Comparison of ENCODE assay signal across 16 cellular contexts in the genomic region with DNA sequence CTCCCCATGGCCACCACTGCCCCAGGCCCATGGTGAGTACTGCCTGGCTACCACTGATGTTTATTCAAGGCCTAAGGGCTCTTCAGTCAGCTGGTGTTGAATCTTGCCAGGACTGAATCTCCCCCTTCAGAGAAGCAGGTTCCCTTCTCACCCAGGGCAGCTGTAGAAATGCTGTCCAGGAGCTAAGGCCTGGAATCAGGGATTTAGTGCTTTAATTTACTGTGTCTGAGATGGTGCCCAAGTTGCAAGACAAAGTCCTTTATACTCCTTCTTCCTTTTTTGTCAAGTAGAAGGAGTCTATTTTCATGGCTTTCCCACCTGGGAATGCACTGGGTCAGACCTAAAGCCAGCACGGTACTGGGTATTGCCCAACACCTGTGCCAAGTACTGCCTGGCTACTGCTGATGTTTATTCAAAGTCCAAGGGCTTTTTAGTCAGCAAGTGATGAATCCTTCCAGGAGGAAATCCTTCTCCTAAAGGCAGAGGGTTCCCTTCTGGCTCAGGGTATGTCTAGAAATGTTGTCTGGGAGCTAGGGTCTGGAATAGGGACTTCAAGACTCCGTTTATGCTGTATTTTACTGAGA.
DNase-seq lines count a peak whose midpoint lies in the region; ATAC-seq, FAIRE-seq and TF ChIP-seq lines count a peak whose summit lies in the region.
"Had no signal": no experiment of that assay in that cellular context is flagged by ENCODE, and none has a peak within 500 bp of the region (broad histone marks: within the 10 kb centered on the region; RNA-seq: fewer than 3 reads in every experiment).

No MANE protein-coding gene starts in this region.

- CTCF ChIA-PET in IMR-90 (lab: Yijun Ruan, JAX) (interaction anchor here (0.6 kb wide), 2 partner anchors 9 to 1162 kb away, joined by 3 to 4 read pairs; no protein-coding TSS in a partner anchor), GM12878 (lab: Yijun Ruan, JAX) (interaction anchor here (0.6 to 3.2 kb wide), 15 partner anchors 8 to 553 kb away, joined by 3 to 82 read pairs (median 7); no protein-coding TSS in a partner anchor)

- H3K4ac ChIP-seq in IMR-90 (ENCODE audit: low read depth, low read length), result no peak overlapping the region
- H3K4ac ChIP-seq in mesendoderm (ENCODE audit: low read depth, low read length), result no peak overlapping the region

- H3K56ac ChIP-seq in IMR-90 (ENCODE audit: extremely low read depth, insufficient read depth, low read length) (no peak overlapping the region), mesendoderm (ENCODE audit: low read length) (no peak overlapping the region)

- H3K9me3 ChIP-seq in IMR-90 (ENCODE audit: control insufficient read depth, insufficient read depth, low read length) (no peaks in the 10 kb centered on the region), GM12878 (replicated peaks; ENCODE audit: control insufficient read depth, insufficient read depth, low read length) (no peaks in the 10 kb centered on the region), esophagus muscularis mucosa (peaks cover 0 to 3% (median 0%) of the 10 kb centered on the region in 4 donors)
- H3K9me3 ChIP-seq: A549, SJSA1 had no signal

- H3K36me3 ChIP-seq in IMR-90 (ENCODE audit: control insufficient read depth, insufficient read depth, low read length) (no peaks in the 10 kb centered on the region), GM12878 (ENCODE audit: control insufficient read depth in 2 of 2, insufficient read depth in 2 of 2, low read length in 1 of 2) (no peaks in the 10 kb centered on the region), mesendoderm (ENCODE audit: control insufficient read depth, insufficient read depth, low read length) (no peaks in the 10 kb centered on the region), brain microvascular endothelial cell (replicated peaks) (no peaks in the 10 kb centered on the region), esophagus muscularis mucosa (no peaks in the 10 kb centered on the region)
- H3K36me3 ChIP-seq: SJSA1 had no signal

- H2BK120ac ChIP-seq in IMR-90 (ENCODE audit: low read depth, low read length) (no peak overlapping the region), mesendoderm (ENCODE audit: low read depth, low read length) (no peak overlapping the region)

- no peak overlapping the region for H3K9ac ChIP-seq in IMR-90 (ENCODE audit: low read depth, low read length)
- no peak overlapping the region for H3K9ac ChIP-seq in GM12878 (ENCODE audit: control insufficient read depth, insufficient read depth, low read length)
- H3K9ac ChIP-seq in mesendoderm (ENCODE audit: low read length), result no peak overlapping the region
- H3K9ac ChIP-seq: GM23248 had no signal

- H3K9me1 ChIP-seq in IMR-90 (ENCODE audit: insufficient read depth, low read length), result no peaks in the 10 kb centered on the region

- TF ChIP-seq RAD21 in IMR-90 (IDR thresholded peaks at IDR 0.05; ENCODE audit: low read length) (no peak), GM12878 (IDR thresholded peaks at IDR 0.05; ENCODE audit: insufficient read depth, low read depth, low read length) (no peak)

- TF ChIP-seq CTCF in IMR-90 (conservative IDR thresholded peaks at IDR 0.05; ENCODE audit: low read depth, low read length) (no peak), GM12878 (IDR thresholded peaks at IDR 0.05 in 2 of 3, conservative IDR thresholded peaks at IDR 0.05 in 1 of 3; ENCODE audit: control insufficient read depth in 2 of 3, extremely low read depth in 1 of 3, insufficient read depth in 1 of 3, low read depth in 3 of 3, low read length in 3 of 3) (no peak), brain microvascular endothelial cell (IDR thresholded peaks at IDR 0.05; ENCODE audit: low read depth, low read length, missing control alignments) (no peak), esophagus muscularis mucosa (IDR thresholded peaks at IDR 0.05) (no peak)

- H4K5ac ChIP-seq in IMR-90 (ENCODE audit: low read depth, low read length) (no peak overlapping the region), mesendoderm (ENCODE audit: low read length) (no peak overlapping the region)

- no CpG with 5 or more reads among the region's 2 CpGs for WGBS in IMR-90 (ENCODE audit: extremely low coverage in 2 of 2, insufficient read length in 1 of 2), 2 experiments
- 69% methylated on average over 2 of the region's 2 CpGs for WGBS in GM12878 (ENCODE audit: insufficient coverage, insufficient replicate concordance, low lambda C conversion rate, missing lambda C conversion rate)
- WGBS in mesendoderm (ENCODE audit: extremely low coverage, insufficient coverage, low lambda C conversion rate), result no CpG with 5 or more reads among the region's 2 CpGs
- 85% methylated on average over 2 of the region's 2 CpGs for WGBS in esophagus muscularis mucosa

- H4K91ac ChIP-seq in IMR-90 (ENCODE audit: insufficient read depth, low read depth, low read length), result no peak overlapping the region

- no peak for TF ChIP-seq EP300 in GM12878 (IDR thresholded peaks at IDR 0.05; ENCODE audit: borderline replicate concordance in 1 of 2, control insufficient read depth in 1 of 2, low read depth in 2 of 2, low read length in 2 of 2)
- no peak for TF ChIP-seq EP300 in esophagus muscularis mucosa (IDR thresholded peaks at IDR 0.05)

- no peaks in the 10 kb centered on the region for H3K79me2 ChIP-seq in GM12878 (ENCODE audit: control insufficient read depth, insufficient read depth, low read length)
- H3K79me2 ChIP-seq in mesendoderm (ENCODE audit: control insufficient read depth, insufficient read depth, low read length), result no peaks in the 10 kb centered on the region

- ATAC-seq in IMR-90 (ENCODE audit: low read depth) (no peak), GM12878 (peak; percentile 35), GM21737 (IDR thresholded peaks at IDR 0.05; ENCODE audit: unreplicated experiment) (no peak)

- dilution Hi-C loops in IMR-90 (cut with HindIII; ENCODE audit: low sequenced_read_pairs, unreplicated experiment), result no loop called here

- H3K27me3 ChIP-seq in IMR-90 (ENCODE audit: control insufficient read depth, insufficient read depth, low read length) (no peaks in the 10 kb centered on the region), GM12878 (replicated peaks in 1 of 2; ENCODE audit: control insufficient read depth in 2 of 2, insufficient read depth in 2 of 2, low read length in 1 of 2) (no peaks in the 10 kb centered on the region), mesendoderm (ENCODE audit: insufficient read depth, low read length, poor library complexity) (no peaks in the 10 kb centered on the region), brain microvascular endothelial cell (replicated peaks) (no peaks in the 10 kb centered on the region), esophagus muscularis mucosa (no peaks in the 10 kb centered on the region)
- H3K27me3 ChIP-seq: SJSA1 had no signal

- H2AK9ac ChIP-seq in IMR-90 (replicated peaks; ENCODE audit: low read depth, low read length, poor library complexity), result no peak overlapping the region

- POLR2A ChIA-PET in IMR-90 (lab: Charles Lee; ENCODE audit: unreplicated experiment) (no interaction called here), GM12878 (lab: Charles Lee) (interaction anchor here (0.9 kb wide), 1 partner anchor 51 kb away, joined by 3 read pairs; no protein-coding TSS in a partner anchor)

- H3K79me1 ChIP-seq in IMR-90 (ENCODE audit: low read depth in 1 of 2, low read length in 2 of 2) (no peaks in the 10 kb centered on the region), mesendoderm (ENCODE audit: low read length) (no peaks in the 10 kb centered on the region)

- H2BK5ac ChIP-seq in IMR-90 (ENCODE audit: low read depth, low read length, poor library complexity, severe bottlenecking), result no peak overlapping the region
- H2BK5ac ChIP-seq in mesendoderm (ENCODE audit: low read length), result no peak overlapping the region

- SMC1A ChIA-PET in GM12878 (lab: Charles Lee; ENCODE audit: uncharacterized antibody, unreplicated experiment), result interaction anchor here (0.6 to 11.5 kb wide), 18 partner anchors 8 to 961 kb away, joined by 3 to 100 read pairs (median 3); no protein-coding TSS in a partner anchor

- H3K27ac ChIP-seq in IMR-90 (ENCODE audit: insufficient read depth, low read length) (no peak overlapping the region), GM12878 (ENCODE audit: control insufficient read depth, insufficient read depth) (no peak overlapping the region), mesendoderm (ENCODE audit: low read depth, low read length) (no peak overlapping the region), brain microvascular endothelial cell (no peak overlapping the region), esophagus muscularis mucosa (replicated peaks in 1 of 4) (no peak overlapping the region)
- H3K27ac ChIP-seq: A549, C4-2B, GM23248, SJSA1 had no signal

- H3K23ac ChIP-seq in IMR-90 (ENCODE audit: low read depth, low read length) (no peak overlapping the region), mesendoderm (ENCODE audit: low read length) (no peak overlapping the region)

- H2AFZ ChIP-seq in IMR-90 (replicated peaks; ENCODE audit: low read length, poor library complexity), result no peak overlapping the region
- H2AFZ ChIP-seq in GM12878 (ENCODE audit: control insufficient read depth, low read depth, low read length), result no peak overlapping the region
- H2AFZ ChIP-seq: GM23248 had no signal

- intact Hi-C loops in IMR-90 (cut with micrococcal nuclease), result no loop called here
- intact Hi-C loops in GM12878 (cut with micrococcal nuclease; ENCODE audit: unreplicated experiment), result loop anchor here (1.0 to 2.0 kb wide), 2 partner anchors 53 to 78 kb away; no protein-coding TSS in a partner anchor
- intact Hi-C loops in esophagus muscularis mucosa (cut with DNase I), result no loop called here

- H3K4me1 ChIP-seq in IMR-90 (ENCODE audit: control insufficient read depth, insufficient read depth, low read length) (no peaks in the 10 kb centered on the region), GM12878 (ENCODE audit: control insufficient read depth, insufficient read depth, low read length) (no peaks in the 10 kb centered on the region), mesendoderm (ENCODE audit: control insufficient read depth, low read depth, low read length) (no peaks in the 10 kb centered on the region), esophagus muscularis mucosa (no peaks in the 10 kb centered on the region)
- H3K4me1 ChIP-seq: A549, SJSA1 had no signal

- no peak overlapping the region for H2BK15ac ChIP-seq in IMR-90 (ENCODE audit: low read depth, low read length)
- no peak overlapping the region for H2BK15ac ChIP-seq in mesendoderm (replicated peaks; ENCODE audit: low read depth)

- H4K8ac ChIP-seq in IMR-90 (ENCODE audit: low read depth in 2 of 2, low read length in 2 of 2) (no peak overlapping the region), mesendoderm (ENCODE audit: low read depth, low read length) (no peak overlapping the region)

- H3K18ac ChIP-seq in IMR-90 (ENCODE audit: low read depth, low read length) (no peak overlapping the region), mesendoderm (ENCODE audit: low read length) (no peak overlapping the region)

- RAD21 ChIA-PET in GM12878 (lab: Charles Lee; ENCODE audit: unreplicated experiment), result interaction anchor here (0.7 to 3.0 kb wide), 11 partner anchors 35 to 94 kb away, joined by 3 to 13 read pairs (median 4); no protein-coding TSS in a partner anchor

- in situ Hi-C loops in IMR-90 (cut with MboI; ENCODE audit: low sequenced_read_pairs), result no loop called here
- in situ Hi-C loops in GM12878 (cut with MboI), result no loop called here
- in situ Hi-C loops in brain microvascular endothelial cell (cut with HindIII; ENCODE audit: low pct_ligation_motif_present, low sequenced_read_pairs), result no loop called here

- no peak overlapping the region for H2AK5ac ChIP-seq in IMR-90 (ENCODE audit: low read depth, low read length)
- no peak overlapping the region for H2AK5ac ChIP-seq in mesendoderm (ENCODE audit: low read length)

- FAIRE-seq in GM12878 (lab: Jason Lieb, UNC), result no peak
- FAIRE-seq: A549 had no signal

- BruUV-seq in IMR-90 (replicated peaks; lab: Mats Ljungman, UMichigan) (no TSS peak), GM12878 (replicated peaks; lab: Mats Ljungman, UMichigan) (no TSS peak)

- no peak overlapping the region for H3K14ac ChIP-seq in IMR-90 (replicated peaks; ENCODE audit: low read depth, low read length)

- H3K4me3 ChIP-seq in IMR-90 (ENCODE audit: insufficient read depth, low read depth, low read length), result no peak overlapping the region
- H3K4me3 ChIP-seq in GM12878, result no peak overlapping the region
- H3K4me3 ChIP-seq in mesendoderm (ENCODE audit: low read length), result no peak overlapping the region
- no peak overlapping the region for H3K4me3 ChIP-seq in brain microvascular endothelial cell (ENCODE audit: low read depth, low read length)
- no peak overlapping the region for H3K4me3 ChIP-seq in esophagus muscularis mucosa
- H3K4me3 ChIP-seq: A549, GM23248, SJSA1 had no signal

- H3K4me2 ChIP-seq in IMR-90 (ENCODE audit: low read depth, low read length) (no peak overlapping the region), GM12878 (ENCODE audit: control insufficient read depth, insufficient read depth) (no peak overlapping the region), mesendoderm (ENCODE audit: low read length) (no peak overlapping the region)
- H3K4me2 ChIP-seq: A549 had no signal

- H2BK20ac ChIP-seq in IMR-90 (ENCODE audit: low read depth, low read length), result no peak overlapping the region

- H4K20me1 ChIP-seq in IMR-90 (ENCODE audit: insufficient read depth, low read length) (no peaks in the 10 kb centered on the region), GM12878 (ENCODE audit: control insufficient read depth, insufficient read depth) (no peaks in the 10 kb centered on the region)

- DNase-seq in DMS53 treated with DMSO at 0.1 percent for 48 hours (lab: John Stamatoyannopoulos, UW; ENCODE audit: unreplicated experiment) (peak; percentile 19), IMR-90 (no peak), GM12878 (ENCODE audit: low read depth, low spot score) (no peak), mesendoderm (peak; percentile 21), brain microvascular endothelial cell (no peak), esophagus muscularis mucosa (ENCODE audit: extremely low spot score) (no peak)
- no peak for DNase-seq in stimulated activated CD4-positive, alpha-beta T cell treated with anti-CD3 and anti-CD28 coated beads, Interleukin-4, amount 100 ng/mL, for 4 hours
- DNase-seq: DMS79, GM23248, MM.1S, NCI-H187 treated with DMSO at 0.1 percent for 48 hours, NCI-H524 treated with DMSO at 0.1 percent for 48 hours had no signal

- no peak for TF ChIP-seq POLR2A in IMR-90 (IDR thresholded peaks at IDR 0.05; ENCODE audit: low read depth, low read length)
- TF ChIP-seq POLR2A in GM12878 (IDR thresholded peaks at IDR 0.05; ENCODE audit: low read depth, low read length), result no peak
- TF ChIP-seq POLR2A in esophagus muscularis mucosa (IDR thresholded peaks at IDR 0.05; ENCODE audit: low read depth), result no peak

Comparison
In these comparisons a context has a peak if more than half of its experiments do, and no peak if none do; other contexts are left out.
1. DNase-seq: peak in DMS53 treated with DMSO at 0.1 percent for 48 hours (single experiment) and mesendoderm (single experiment); none in IMR-90 (single experiment), GM12878 (single experiment), brain microvascular endothelial cell (single experiment), esophagus muscularis mucosa (single experiment) and stimulated activated CD4-positive, alpha-beta T cell treated with anti-CD3 and anti-CD28 coated beads, Interleukin-4, amount 100 ng/mL, for 4 hours (0 of 2).